8 cellular contexts compared by ENCODE assay signal in genomic region chr5:154940772-154941620, GRCh38. TPM values are rescaled to one million over a fixed set of nuclear protein-coding genes. Genes with fewer than 3 reads are reported as not detected.
DNase-seq lines count a peak whose midpoint lies in the region; ATAC-seq and TF ChIP-seq lines count a peak whose summit lies in the region.

Gene MRPL22 (plus strand): TSS chr5:154941073. CDS start chr5:154941111, 38 bp downstream.

- no peaks in the 10 kb centered on the region for H4K20me1 ChIP-seq in mammary epithelial cell (ENCODE audit: insufficient read depth, low read length)

- TF ChIP-seq CTCF in AG04449 (IDR thresholded peaks at IDR 0.05; ENCODE audit: insufficient read depth, low read length, missing control alignments) (no peak), WI38 (IDR thresholded peaks at IDR 0.05; ENCODE audit: low read depth, low read length) (no peak), mammary epithelial cell (conservative IDR thresholded peaks at IDR 0.05 in 1 of 2, IDR thresholded peaks at IDR 0.05 in 1 of 2; ENCODE audit: extremely low read depth in 1 of 2, insufficient read depth in 1 of 2, low read depth in 1 of 2, low read length in 2 of 2) (no peak)

- H3K9ac ChIP-seq in mammary epithelial cell (ENCODE audit: insufficient read depth, low read length) = peak within 1 kb of the TSS; percentile 92

- H3K4me3 ChIP-seq in AG04449 (ENCODE audit: low read depth, low read length) (peak within 1 kb of the TSS; percentile 89), WI38 (ENCODE audit: low read depth, low read length) (peak within 1 kb of the TSS; percentile 93), mammary epithelial cell (replicated peaks in 1 of 3; ENCODE audit: insufficient read depth in 1 of 3, low read depth in 2 of 3, low read length in 3 of 3) (peak within 1 kb of the TSS; percentile 66 to 94 (median 84)), skin epidermis (peak within 1 kb of the TSS; percentile 46 to 77 (median 65))

- H3K9me3 ChIP-seq in mammary epithelial cell (replicated peaks; ENCODE audit: insufficient read depth, low read length) = no peaks in the 10 kb centered on the region

- peak within 1 kb of the TSS; percentile 97 for H2AFZ ChIP-seq in mammary epithelial cell (ENCODE audit: low read depth, low read length)

- intact Hi-C loops in mammary epithelial cell (cut with micrococcal nuclease) = loop anchor here (1.0 kb wide), 2 partner anchors 63 to 291 kb away; no protein-coding TSS in a partner anchor

- peaks cover under 1% of the 10 kb centered on the region for H3K36me3 ChIP-seq in mammary epithelial cell (ENCODE audit: insufficient read depth, low read length)

- POLR2A ChIA-PET in AG04449 (lab: Yijun Ruan, JAX) = no interaction called here

- 2% methylated on average over 38 of the region's 40 CpGs for WGBS in mammary epithelial cell (ENCODE audit: low coverage, missing lambda C conversion rate)

- H3K4me2 ChIP-seq in mammary epithelial cell (ENCODE audit: insufficient read depth, low read depth, low read length) = peak within 1 kb of the TSS; percentile 79

- DNase-seq in AG04449 (ENCODE audit: low read depth, low spot score) (peak; percentile 71), NCI-H2227 treated with DMSO at 0.1 percent for 48 hours (lab: John Stamatoyannopoulos, UW) (peak; percentile 89), mammary epithelial cell (peak; percentile 91), iPS-NIHi11 (ENCODE audit: low spot score) (peak; percentile 91)

- peaks cover 22% of the 10 kb centered on the region for H3K4me1 ChIP-seq in mammary epithelial cell (ENCODE audit: insufficient read depth, low read length)

- dilution Hi-C loops in mammary epithelial cell (cut with HindIII; ENCODE audit: low sequenced_read_pairs) = no loop called here

- in situ Hi-C loops in mammary epithelial cell (cut with MboI; ENCODE audit: low sequenced_read_pairs in 2 of 2) = no loop called here

- H3K27ac ChIP-seq in mammary epithelial cell (ENCODE audit: insufficient read depth, low read depth, low read length) (peak within 1 kb of the TSS; percentile 81), skin epidermis (peak within 1 kb of the TSS; percentile 14 to 94 (median 81))

- H3K27me3 ChIP-seq in mammary epithelial cell (ENCODE audit: insufficient read depth, low read length) = no peaks in the 10 kb centered on the region

- peak; percentile 48 for ATAC-seq in GM18873 (IDR thresholded peaks at IDR 0.05; ENCODE audit: low FRiP score, unreplicated experiment)
- peak; percentile 41 for ATAC-seq in HG03139 (IDR thresholded peaks at IDR 0.05; ENCODE audit: unreplicated experiment)

- CTCF ChIA-PET in AG04449 (lab: Yijun Ruan, JAX) = interaction anchor here (0.8 to 1.4 kb wide), 4 partner anchors 9 to 32 kb away, joined by 3 to 4 read pairs (median 4); no protein-coding TSS in a partner anchor
- CTCF ChIA-PET in mammary epithelial cell (lab: Charles Lee; ENCODE audit: low non-redundant PET) = no interaction called here

- BruUV-seq in mammary epithelial cell (replicated peaks; lab: Mats Ljungman, UMichigan) = TSS peak; percentile 54

- H3K79me2 ChIP-seq in mammary epithelial cell (ENCODE audit: insufficient read depth, low read length) = peaks cover 63% of the 10 kb centered on the region

RNA-seq across cellular contexts. Expression of gene MRPL22, which starts in this region (rescaled TPM):
- 10 to 100 TPM in 1 of 2 donors, 1 to 10 TPM in 1; 7.7 to 58.1 TPM for total RNA-seq in mammary epithelial cell
- 35.5 TPM for polyA plus RNA-seq in mammary epithelial cell
- 10.1 TPM for polyA minus RNA-seq in mammary epithelial cell

Comparison
In these comparisons a context has a peak if more than half of its experiments do, and no peak if none do; other contexts are left out.
1. Peak in every context shown above with its lines: DNase-seq, ATAC-seq, H3K4me3 ChIP-seq and H3K27ac ChIP-seq.